31 cellular contexts compared by ENCODE assay signal in the genomic region with DNA sequence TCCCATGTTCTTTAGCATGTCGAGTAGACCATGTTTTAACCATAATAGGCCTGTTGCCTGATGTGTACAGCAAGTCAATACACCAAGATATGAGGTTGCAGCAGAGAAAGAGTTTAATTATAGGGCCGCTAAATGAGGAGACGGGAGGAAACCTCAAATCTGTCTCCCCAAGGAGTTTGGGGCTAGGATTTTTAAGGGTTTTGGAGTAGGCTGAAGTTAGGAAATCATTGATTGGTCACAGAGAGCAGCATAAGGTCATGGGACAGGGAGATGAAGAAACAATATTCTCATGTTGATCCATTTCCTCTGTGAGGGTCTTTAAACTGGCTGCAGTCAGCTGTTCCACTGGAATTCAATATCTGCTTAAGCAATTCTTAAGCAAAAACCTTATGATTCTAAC.
"Had no signal": no experiment of that assay in that cellular context is flagged by ENCODE, and none has a peak within 500 bp of the region (broad histone marks: within the 10 kb centered on the region; RNA-seq: fewer than 3 reads in every experiment).

No MANE protein-coding gene starts in this region.

- ATAC-seq: activated CD8-positive, alpha-beta T cell treated with anti-CD3 and anti-CD28 coated beads for 36 hours; activated naive CD4-positive, alpha-beta T cell treated with anti-CD3 and anti-CD28 coated beads, Interleukin-2, amount 50 U/mL, for 72 hours; activated T-cell treated with anti-CD3 and anti-CD28 coated beads, Interleukin-2, amount 50 U/mL, for 4 hours; activated T-cell treated with anti-CD3 and anti-CD28 coated beads, Interleukin-2, amount 50 U/mL, for 72 hours; activated T-helper 17 cell treated with anti-CD3 and anti-CD28 coated beads, Interleukin-2, amount 50 U/mL, for 72 hours; body of pancreas had no signal

- DNase-seq: activated B cell treated with CpG ODN at 0.5 μM for 24 hours; activated CD4-positive, alpha-beta memory T cell treated with anti-CD3 and anti-CD28 coated beads for 36 hours; activated CD4-positive, alpha-beta T cell treated with anti-CD3 and anti-CD28 coated beads for 4 hours; activated CD4-positive, alpha-beta T cell treated with anti-CD3 and anti-CD28 coated beads, Interleukin-2, amount 10 ng/mL, durations not matched to agents 24 days and 14 days; activated CD4-positive, alpha-beta T cell treated with anti-CD3 and anti-CD28 coated beads, Interleukin-2, amount 50 U/mL, for 1 hour; activated CD4-positive, alpha-beta T cell treated with anti-CD3 and anti-CD28 coated beads, Interleukin-2, amount 50 U/mL, for 4 hours; activated CD4-positive, CD25-positive, alpha-beta regulatory T cell treated with anti-CD3 and anti-CD28 coated beads, Interleukin-2, amount 50 U/mL, for 72 hours; activated CD8-positive, alpha-beta memory T cell treated with anti-CD3 and anti-CD28 coated beads, Interleukin-2, amount 50 U/mL, for 4 hours; activated CD8-positive, alpha-beta T cell treated with anti-CD3 and anti-CD28 coated beads for 36 hours; activated effector memory CD4-positive, alpha-beta T cell treated with anti-CD3 and anti-CD28 coated beads, Interleukin-2, amount 50 U/mL, for 16 hours; activated gamma-delta T cell treated with Interleukin-2 at 50 U/mL for 16 hours; activated naive CD4-positive, alpha-beta T cell; activated naive CD4-positive, alpha-beta T cell treated with anti-CD3 and anti-CD28 coated beads for 36 hours; activated naive CD4-positive, alpha-beta T cell treated with anti-CD3 and anti-CD28 coated beads, Interleukin-2, amount 50 U/mL, for 16 hours; activated naive CD8-positive, alpha-beta T cell treated with anti-CD3 and anti-CD28 coated beads for 36 hours; activated T-cell treated with anti-CD3 and anti-CD28 coated beads for 4 hours; activated T-cell treated with anti-CD3 and anti-CD28 coated beads, Interleukin-2, amount 50 U/mL, for 1 hour; activated T-cell treated with anti-CD3 and anti-CD28 coated beads, Interleukin-2, amount 50 U/mL, for 4 hours; activated T-cell treated with anti-CD3 and anti-CD28 coated beads, Interleukin-2, amount 50 U/mL, for 72 hours; adrenal gland; amniotic stem cell; aorta; body of pancreas; brain microvascular endothelial cell; central memory CD4-positive, alpha-beta T cell; T-helper 9 cell had no signal

- H3K4me3 ChIP-seq: adrenal gland, body of pancreas, breast epithelium, coronary artery had no signal

- H3K27ac ChIP-seq: adrenal gland, body of pancreas, brain microvascular endothelial cell, breast epithelium, coronary artery, VCaP had no signal

- H3K36me3 ChIP-seq: adrenal gland, brain microvascular endothelial cell, breast epithelium had no signal

- H3K4me1 ChIP-seq: breast epithelium had no signal

- H3K27me3 ChIP-seq: adrenal gland, body of pancreas, brain microvascular endothelial cell, breast epithelium had no signal

- H3K9me3 ChIP-seq: adrenal gland, body of pancreas, breast epithelium had no signal
